In the genomic region with DNA sequence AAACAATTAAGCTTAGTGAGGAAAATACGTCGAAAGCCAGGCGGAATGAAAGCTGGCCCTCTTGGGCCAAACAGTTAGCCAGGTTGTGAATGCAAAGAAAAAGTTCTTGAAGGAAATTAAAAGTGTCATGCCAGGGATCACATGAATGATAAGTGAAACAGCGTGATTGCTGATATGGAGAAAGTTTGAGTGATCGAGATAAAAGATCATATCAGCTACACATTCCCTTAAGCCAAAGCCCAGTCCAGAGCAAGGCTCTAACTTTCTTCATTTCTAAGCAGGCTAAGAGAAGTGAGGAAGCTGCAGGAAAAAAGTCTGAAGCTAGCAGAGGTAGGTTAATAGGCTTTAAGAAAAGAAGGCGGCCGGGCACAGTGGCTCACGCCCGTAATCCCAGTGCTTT, we compare ENCODE assay signal across 37 cellular contexts.
"Had no signal": no experiment of that assay in that cellular context is flagged by ENCODE, and none has a peak within 500 bp of the region (broad histone marks: within the 10 kb centered on the region; RNA-seq: fewer than 3 reads in every experiment).

No MANE protein-coding gene starts in this region.

- DNase-seq: activated CD4-positive, alpha-beta memory T cell treated with anti-CD3 and anti-CD28 coated beads for 36 hours; activated CD4-positive, alpha-beta T cell treated with anti-CD3 and anti-CD28 coated beads for 1 hour; activated CD4-positive, alpha-beta T cell treated with anti-CD3 and anti-CD28 coated beads for 4 hours; activated CD4-positive, alpha-beta T cell treated with anti-CD3 and anti-CD28 coated beads, Interleukin-2, amount 10 ng/mL, durations not matched to agents 24 days and 14 days; activated CD4-positive, alpha-beta T cell treated with anti-CD3 and anti-CD28 coated beads, Interleukin-2, amount 50 U/mL, for 1 hour; activated CD4-positive, alpha-beta T cell treated with anti-CD3 and anti-CD28 coated beads, Interleukin-2, amount 50 U/mL, for 4 hours; activated CD4-positive, CD25-positive, alpha-beta regulatory T cell; activated CD8-positive, alpha-beta memory T cell treated with anti-CD3 and anti-CD28 coated beads, Interleukin-2, amount 50 U/mL, for 4 hours; activated CD8-positive, alpha-beta T cell treated with anti-CD3 and anti-CD28 coated beads for 36 hours; activated effector memory CD4-positive, alpha-beta T cell treated with anti-CD3 and anti-CD28 coated beads, Interleukin-2, amount 50 U/mL, for 16 hours; activated gamma-delta T cell treated with Interleukin-2 at 50 U/mL for 16 hours; activated naive CD4-positive, alpha-beta T cell; activated naive CD4-positive, alpha-beta T cell treated with anti-CD3 and anti-CD28 coated beads for 36 hours; activated naive CD4-positive, alpha-beta T cell treated with anti-CD3 and anti-CD28 coated beads, Interleukin-2, amount 50 U/mL, for 16 hours; activated naive CD8-positive, alpha-beta T cell treated with anti-CD3 and anti-CD28 coated beads for 36 hours; activated T-cell treated with anti-CD3 and anti-CD28 coated beads for 4 hours; activated T-cell treated with anti-CD3 and anti-CD28 coated beads, Interleukin-2, amount 50 U/mL, for 1 hour; activated T-cell treated with anti-CD3 and anti-CD28 coated beads, Interleukin-2, amount 50 U/mL, for 4 hours; activated T-cell treated with anti-CD3 and anti-CD28 coated beads, Interleukin-2, amount 50 U/mL, for 72 hours; adrenal gland; amniotic stem cell; aorta; body of pancreas; brain microvascular endothelial cell; central memory CD4-positive, alpha-beta T cell; T-helper 1 cell; T-helper 2 cell; T-helper 9 cell had no signal

- ATAC-seq: activated CD4-positive, CD25-positive, alpha-beta regulatory T cell treated with anti-CD3 and anti-CD28 coated beads, Interleukin-2, amount 50 U/mL, for 24 hours; activated CD8-positive, alpha-beta T cell treated with anti-CD3 and anti-CD28 coated beads for 36 hours; activated naive CD4-positive, alpha-beta T cell treated with anti-CD3 and anti-CD28 coated beads, Interleukin-2, amount 50 U/mL, for 72 hours; activated T-cell treated with anti-CD3 and anti-CD28 coated beads, Interleukin-2, amount 50 U/mL, for 4 hours; activated T-cell treated with anti-CD3 and anti-CD28 coated beads, Interleukin-2, amount 50 U/mL, for 72 hours; activated T-helper 17 cell treated with anti-CD3 and anti-CD28 coated beads, Interleukin-2, amount 50 U/mL, for 72 hours; body of pancreas; WTC11 had no signal

- H3K4me3 Mint-ChIP-seq: activated CD4-positive, alpha-beta memory T cell treated with anti-CD3 and anti-CD28 coated beads for 36 hours; activated CD4-positive, alpha-beta T cell treated with anti-CD3 and anti-CD28 coated beads, Interleukin-2, amount 10 ng/mL, durations not matched to agents 24 days and 14 days; activated CD8-positive, alpha-beta T cell treated with anti-CD3 and anti-CD28 coated beads for 36 hours; activated naive CD4-positive, alpha-beta T cell treated with anti-CD3 and anti-CD28 coated beads for 36 hours; activated naive CD8-positive, alpha-beta T cell treated with anti-CD3 and anti-CD28 coated beads for 36 hours; activated T-cell treated with anti-CD3 and anti-CD28 coated beads, Interleukin-2, amount 50 U/mL, for 4 hours; activated T-cell treated with anti-CD3 and anti-CD28 coated beads, Interleukin-2, amount 50 U/mL, for 72 hours; activated T-helper 1 cell treated with anti-CD3 and anti-CD28 coated beads, Interleukin-12 subunit alpha, Interleukin-12 subunit beta, Interleukin-2, Interleukin-4 antibody, amounts not matched to agents 30 ng/mL and 10 ng/mL and 1 ng/mL, durations not matched to agents 14 hours and 24 hours and 36 hours; activated T-helper 17 cell treated with anti-CD3 and anti-CD28 coated beads, Interleukin-2, amount 50 U/mL, for 72 hours; T-helper 1 cell treated with Interleukin-12 subunit alpha and Interleukin-12 subunit beta and Interleukin-4 antibody, amounts not matched to agents 30 μg/mL and 1 μg/mL, for 36 hours; T-helper 2 cell treated with Interferon-gamma antibody and Interleukin-4, amounts not matched to agents 5 μg/mL and 100 μg/mL, for 36 hours; WTC11 had no signal

- H3K4me1 Mint-ChIP-seq: activated CD4-positive, alpha-beta T cell treated with anti-CD3 and anti-CD28 coated beads, Interleukin-2, amount 10 ng/mL, durations not matched to agents 24 days and 14 days; activated naive CD8-positive, alpha-beta T cell treated with anti-CD3 and anti-CD28 coated beads for 36 hours; activated T-helper 17 cell treated with anti-CD3 and anti-CD28 coated beads, Interleukin-2, amount 50 U/mL, for 72 hours had no signal

- H3K4me3 ChIP-seq: adrenal gland, body of pancreas, breast epithelium had no signal

- H3K27ac ChIP-seq: adrenal gland, body of pancreas, brain microvascular endothelial cell, breast epithelium, VCaP had no signal

- H3K36me3 Mint-ChIP-seq: activated CD4-positive, alpha-beta memory T cell treated with anti-CD3 and anti-CD28 coated beads for 36 hours; activated naive CD4-positive, alpha-beta T cell treated with anti-CD3 and anti-CD28 coated beads, Interleukin-2, amount 50 U/mL, for 72 hours; activated naive CD8-positive, alpha-beta T cell treated with anti-CD3 and anti-CD28 coated beads for 36 hours; WTC11 had no signal

- H3K9me3 ChIP-seq: adrenal gland, body of pancreas had no signal

- H3K36me3 ChIP-seq: adrenal gland, brain microvascular endothelial cell, breast epithelium had no signal

- H3K4me1 ChIP-seq: adrenal gland, body of pancreas, breast epithelium had no signal

- H3K27me3 Mint-ChIP-seq: activated CD4-positive, alpha-beta memory T cell treated with anti-CD3 and anti-CD28 coated beads for 36 hours; activated CD4-positive, alpha-beta T cell treated with anti-CD3 and anti-CD28 coated beads, Interleukin-2, amount 10 ng/mL, durations not matched to agents 24 days and 14 days; activated CD8-positive, alpha-beta T cell treated with anti-CD3 and anti-CD28 coated beads for 36 hours; activated T-helper 17 cell treated with anti-CD3 and anti-CD28 coated beads, Interleukin-2, amount 50 U/mL, for 72 hours had no signal

- H3K27me3 ChIP-seq: adrenal gland, body of pancreas, brain microvascular endothelial cell, breast epithelium had no signal

- H3K9me3 Mint-ChIP-seq: activated CD4-positive, alpha-beta memory T cell treated with anti-CD3 and anti-CD28 coated beads for 36 hours; activated CD4-positive, alpha-beta T cell treated with anti-CD3 and anti-CD28 coated beads, Interleukin-2, amount 10 ng/mL, durations not matched to agents 24 days and 14 days; activated CD8-positive, alpha-beta T cell treated with anti-CD3 and anti-CD28 coated beads for 36 hours; activated naive CD4-positive, alpha-beta T cell treated with anti-CD3 and anti-CD28 coated beads for 36 hours; activated naive CD4-positive, alpha-beta T cell treated with anti-CD3 and anti-CD28 coated beads, Interleukin-2, amount 50 U/mL, for 72 hours; activated naive CD8-positive, alpha-beta T cell treated with anti-CD3 and anti-CD28 coated beads for 36 hours; activated T-cell treated with anti-CD3 and anti-CD28 coated beads, Interleukin-2, amount 50 U/mL, for 4 hours; activated T-helper 1 cell treated with anti-CD3 and anti-CD28 coated beads, Interleukin-12 subunit alpha, Interleukin-12 subunit beta, Interleukin-2, Interleukin-4 antibody, amounts not matched to agents 30 ng/mL and 10 ng/mL and 1 ng/mL, durations not matched to agents 14 hours and 24 hours and 36 hours; activated T-helper 17 cell treated with anti-CD3 and anti-CD28 coated beads, Interleukin-2, amount 50 U/mL, for 72 hours; T-helper 1 cell treated with Interleukin-12 subunit alpha and Interleukin-12 subunit beta and Interleukin-4 antibody, amounts not matched to agents 30 μg/mL and 1 μg/mL, for 36 hours; T-helper 2 cell treated with Interferon-gamma antibody and Interleukin-4, amounts not matched to agents 5 μg/mL and 100 μg/mL, for 36 hours had no signal

- H3K27ac Mint-ChIP-seq: activated CD4-positive, alpha-beta memory T cell treated with anti-CD3 and anti-CD28 coated beads for 36 hours; activated CD4-positive, alpha-beta T cell treated with anti-CD3 and anti-CD28 coated beads, Interleukin-2, amount 10 ng/mL, durations not matched to agents 24 days and 14 days; activated CD8-positive, alpha-beta T cell treated with anti-CD3 and anti-CD28 coated beads for 36 hours; activated naive CD4-positive, alpha-beta T cell treated with anti-CD3 and anti-CD28 coated beads for 36 hours; activated naive CD4-positive, alpha-beta T cell treated with anti-CD3 and anti-CD28 coated beads, Interleukin-2, amount 50 U/mL, for 72 hours; activated naive CD8-positive, alpha-beta T cell treated with anti-CD3 and anti-CD28 coated beads for 36 hours; activated T-cell treated with anti-CD3 and anti-CD28 coated beads, Interleukin-2, amount 50 U/mL, for 72 hours; activated T-helper 1 cell treated with anti-CD3 and anti-CD28 coated beads, Interleukin-12 subunit alpha, Interleukin-12 subunit beta, Interleukin-2, Interleukin-4 antibody, amounts not matched to agents 30 ng/mL and 10 ng/mL and 1 ng/mL, durations not matched to agents 14 hours and 24 hours and 36 hours; activated T-helper 17 cell treated with anti-CD3 and anti-CD28 coated beads, Interleukin-2, amount 50 U/mL, for 72 hours; T-helper 1 cell treated with Interleukin-12 subunit alpha and Interleukin-12 subunit beta and Interleukin-4 antibody, amounts not matched to agents 30 μg/mL and 1 μg/mL, for 36 hours; T-helper 2 cell treated with Interferon-gamma antibody and Interleukin-4, amounts not matched to agents 5 μg/mL and 100 μg/mL, for 36 hours; WTC11 had no signal
